26 cellular contexts compared by ENCODE assay signal in the genomic region with DNA sequence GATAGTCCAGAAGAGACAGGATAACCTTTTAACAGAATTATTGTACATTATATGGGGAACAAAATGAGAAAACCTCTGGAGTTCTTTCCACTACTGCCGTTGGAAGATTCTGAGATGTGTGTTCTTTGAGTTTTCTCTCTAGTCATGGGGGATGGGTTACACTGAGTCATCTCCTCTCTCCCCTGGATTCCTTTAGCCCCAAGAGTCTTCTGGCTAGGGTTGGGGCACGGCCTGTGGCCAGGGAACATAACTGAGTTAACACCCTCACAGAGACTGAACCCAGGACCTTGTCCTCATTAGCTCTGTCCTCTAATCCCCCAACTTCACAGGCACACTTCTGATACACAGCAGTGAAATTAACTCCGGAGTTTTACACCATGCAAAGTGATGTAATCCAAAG.
"Had no signal": no experiment of that assay in that cellular context is flagged by ENCODE, and none has a peak within 500 bp of the region (broad histone marks: within the 10 kb centered on the region; RNA-seq: fewer than 3 reads in every experiment).

No MANE protein-coding gene starts in this region.

- H3K27ac ChIP-seq: brain microvascular endothelial cell, sigmoid colon, spleen, tibial artery, uterus had no signal

- ATAC-seq: activated CD8-positive, alpha-beta T cell treated with anti-CD3 and anti-CD28 coated beads, Interleukin-2, amount 10 ng/mL, durations not matched to agents 7 days and 5 days; left cardiac atrium; stimulated activated naive CD8-positive, alpha-beta T cell treated with anti-CD3 and anti-CD28 coated beads, Interleukin-15, Interleukin-2, amounts not matched to agents 100 U/mL and 50 U/mL, for 24 hours; T-cell had no signal

- H3K4me3 Mint-ChIP-seq: activated CD8-positive, alpha-beta T cell treated with anti-CD3 and anti-CD28 coated beads, Interleukin-2, amount 10 ng/mL, durations not matched to agents 7 days and 5 days; activated naive CD4-positive, alpha-beta T cell treated with anti-CD3 and anti-CD28 coated beads, Interleukin-2, amount 50 U/mL, for 24 hours; memory B cell; naive B cell; neural crest cell; T-cell; T-helper 2 cell treated with Interferon-gamma antibody and Interleukin-4, amounts not matched to agents 5 μg/mL and 100 μg/mL, for 36 hours had no signal

- H3K9me3 Mint-ChIP-seq: activated naive CD4-positive, alpha-beta T cell treated with anti-CD3 and anti-CD28 coated beads, Interleukin-2, amount 50 U/mL, for 24 hours; memory B cell; neural crest cell; T-cell; T-helper 2 cell treated with Interferon-gamma antibody and Interleukin-4, amounts not matched to agents 5 μg/mL and 100 μg/mL, for 36 hours had no signal

- H3K36me3 Mint-ChIP-seq: activated naive CD4-positive, alpha-beta T cell treated with anti-CD3 and anti-CD28 coated beads, Interleukin-2, amount 50 U/mL, for 24 hours; memory B cell; naive B cell; T-cell had no signal

- H3K4me3 ChIP-seq: sigmoid colon, spleen, tibial artery, uterus had no signal

- H3K36me3 ChIP-seq: brain microvascular endothelial cell, sigmoid colon, spleen, tibial artery, uterus had no signal

- H3K4me1 ChIP-seq: sigmoid colon, spleen, tibial artery, uterus had no signal

- H3K27ac Mint-ChIP-seq: activated CD8-positive, alpha-beta T cell treated with anti-CD3 and anti-CD28 coated beads, Interleukin-2, amount 10 ng/mL, durations not matched to agents 7 days and 5 days; activated naive CD4-positive, alpha-beta T cell treated with anti-CD3 and anti-CD28 coated beads, Interleukin-2, amount 50 U/mL, for 24 hours; memory B cell; naive B cell; T-cell; T-helper 2 cell treated with Interferon-gamma antibody and Interleukin-4, amounts not matched to agents 5 μg/mL and 100 μg/mL, for 36 hours had no signal

- DNase-seq: activated CD4-positive, alpha-beta T cell treated with anti-CD3 and anti-CD28 coated beads for 1 hour; activated CD4-positive, alpha-beta T cell treated with anti-CD3 and anti-CD28 coated beads, Interleukin-2, amount 50 U/mL, for 1 hour; activated CD8-positive, alpha-beta T cell treated with anti-CD3 and anti-CD28 coated beads, Interleukin-2, amount 10 ng/mL, durations not matched to agents 7 days and 5 days; activated gamma-delta T cell treated with Interleukin-2 at 50 U/mL for 16 hours; anterior cingulate cortex; brain microvascular endothelial cell; central memory CD4-positive, alpha-beta T cell; dermis blood vessel endothelial cell; effector CD8-positive, alpha-beta T cell; foreskin melanocyte; glutamatergic neuron; hippocampal formation; left cardiac atrium; naive B cell; occipital lobe; sigmoid colon; spleen; stimulated activated CD4-positive, alpha-beta T cell treated with anti-CD3 and anti-CD28 coated beads, Interleukin-4, amount 100 ng/mL, for 24 hours; stimulated activated naive CD8-positive, alpha-beta T cell treated with anti-CD3 and anti-CD28 coated beads, Interleukin-15, Interleukin-2, amounts not matched to agents 100 U/mL and 50 U/mL, for 24 hours; T-cell; tibial artery; uterus had no signal

- H3K4me1 Mint-ChIP-seq: activated naive CD4-positive, alpha-beta T cell treated with anti-CD3 and anti-CD28 coated beads, Interleukin-2, amount 50 U/mL, for 24 hours; memory B cell; naive B cell; neural crest cell; T-cell had no signal

- H3K27me3 ChIP-seq: brain microvascular endothelial cell, sigmoid colon, spleen, tibial artery, uterus had no signal

- H3K9me3 ChIP-seq: sigmoid colon, spleen, tibial artery, uterus had no signal

- H3K27me3 Mint-ChIP-seq: activated naive CD4-positive, alpha-beta T cell treated with anti-CD3 and anti-CD28 coated beads, Interleukin-2, amount 50 U/mL, for 24 hours; memory B cell; naive B cell had no signal
